Comparison of ENCODE assay signal across 27 cellular contexts in the genomic region with DNA sequence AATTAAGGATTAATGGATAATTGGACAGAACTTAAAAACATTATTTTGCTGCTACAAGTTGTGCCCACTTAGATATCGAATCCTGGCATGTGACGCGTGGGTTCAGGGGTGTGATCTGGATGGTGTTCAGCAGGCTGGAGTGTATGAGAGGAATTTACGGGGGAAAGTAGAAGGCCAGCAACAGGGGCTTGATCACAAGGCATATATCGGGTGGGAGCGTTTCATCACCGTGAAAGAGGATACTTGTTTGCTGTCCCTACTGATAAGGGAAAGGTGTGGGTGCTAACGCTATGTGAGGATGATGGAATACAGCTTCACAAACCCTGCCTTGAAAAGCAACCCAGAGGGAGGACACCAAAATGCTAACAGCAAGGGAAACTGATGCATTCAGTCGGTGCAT. TPM values are rescaled to one million over a fixed set of nuclear protein-coding genes. Genes with fewer than 3 reads are reported as not detected.
"Had no signal": no experiment of that assay in that cellular context is flagged by ENCODE, and none has a peak within 500 bp of the region (broad histone marks: within the 10 kb centered on the region; RNA-seq: fewer than 3 reads in every experiment).

No MANE protein-coding gene starts in this region.

- H3K27me3 ChIP-seq: ovary, right lobe of liver, vagina had no signal

- H3K36me3 Mint-ChIP-seq: immature natural killer cell; stimulated activated memory B cell treated with anti-CD40 and anti-IgM and Interleukin-4, amounts not matched to agents 10 μg/mL and 1 μg/mL and 100 μg/mL, for 72 hours; type B pancreatic cell had no signal

- H3K9me3 Mint-ChIP-seq: immature natural killer cell; naive thymus-derived CD8-positive, alpha-beta T cell; nephron; stimulated activated naive CD8-positive, alpha-beta T cell treated with anti-CD3 and anti-CD28 coated beads, Interleukin-15, amount 100 ng/mL, for 72 hours; type B pancreatic cell had no signal

- H3K4me3 ChIP-seq: left lung, lower lobe of right lung, ovary, right atrium auricular region, right lobe of liver, smooth muscle cell, tibial nerve, vagina had no signal

- H3K9me3 ChIP-seq: left lung, lower lobe of right lung, ovary, right atrium auricular region, right lobe of liver, tibial nerve, vagina had no signal

- DNase-seq: hypothalamus; immature natural killer cell; kidney; left colon; left lung; lower lobe of right lung; mammary epithelial cell; mesenchymal stem cell; naive thymus-derived CD8-positive, alpha-beta T cell; nucleus accumbens; ovary; right lobe of liver; stimulated activated CD4-positive, alpha-beta T cell treated with anti-CD3 and anti-CD28 coated beads, Interleukin-1b, Interleukin-23, amount 100 ng/mL, for 48 hours; stimulated activated CD4-positive, alpha-beta T cell treated with anti-CD3 and anti-CD28 coated beads, Interleukin-2, amount 100 ng/mL, for 48 hours; stimulated activated CD4-positive, alpha-beta T cell treated with anti-CD3 and anti-CD28 coated beads, Interleukin-4, amount 100 ng/mL, for 4 hours; stimulated activated CD8-positive, alpha-beta memory T cell treated with anti-CD3 and anti-CD28 coated beads, Interleukin-4, amount 100 ng/mL, for 48 hours; stimulated activated naive CD4-positive, alpha-beta T cell treated with Interleukin-2 at 50 U/mL for 16 hours; stimulated activated naive CD8-positive, alpha-beta T cell treated with anti-CD3 and anti-CD28 coated beads, Interleukin-15, amount 100 ng/mL, for 72 hours; substantia nigra had no signal

- H3K36me3 ChIP-seq: left lung, lower lobe of right lung, ovary, right atrium auricular region, right lobe of liver, vagina had no signal

- ATAC-seq: left colon; left lung; lower lobe of right lung; naive thymus-derived CD8-positive, alpha-beta T cell; right lobe of liver; stimulated activated memory B cell treated with anti-CD40 and anti-IgM and Interleukin-4, amounts not matched to agents 10 μg/mL and 1 μg/mL and 100 μg/mL, for 72 hours; stimulated activated naive CD8-positive, alpha-beta T cell treated with anti-CD3 and anti-CD28 coated beads, Interleukin-15, amount 100 ng/mL, for 72 hours had no signal

- H3K27ac ChIP-seq: left lung, lower lobe of right lung, ovary, right atrium auricular region, right lobe of liver, tibial nerve, vagina had no signal

- H3K27ac Mint-ChIP-seq: immature natural killer cell; naive thymus-derived CD8-positive, alpha-beta T cell; progenitor cell of endocrine pancreas; stimulated activated memory B cell treated with anti-CD40 and anti-IgM and Interleukin-4, amounts not matched to agents 10 μg/mL and 1 μg/mL and 100 μg/mL, for 72 hours; stimulated activated naive CD8-positive, alpha-beta T cell treated with anti-CD3 and anti-CD28 coated beads, Interleukin-15, amount 100 ng/mL, for 72 hours; type B pancreatic cell had no signal

- H3K4me1 ChIP-seq: left lung, right lobe of liver had no signal

- H3K4me1 Mint-ChIP-seq: immature natural killer cell; stimulated activated memory B cell treated with anti-CD40 and anti-IgM and Interleukin-4, amounts not matched to agents 10 μg/mL and 1 μg/mL and 100 μg/mL, for 72 hours had no signal

- H3K4me3 Mint-ChIP-seq: stimulated activated memory B cell treated with anti-CD40 and anti-IgM and Interleukin-4, amounts not matched to agents 10 μg/mL and 1 μg/mL and 100 μg/mL, for 72 hours; stimulated activated naive CD8-positive, alpha-beta T cell treated with anti-CD3 and anti-CD28 coated beads, Interleukin-15, amount 100 ng/mL, for 72 hours had no signal

- H3K4me2 ChIP-seq: smooth muscle cell had no signal

RNA-seq across cellular contexts. Expression of gene HHIPL1, which starts 13.3 kb away (rescaled TPM):
- polyA plus RNA-seq: immature natural killer cell; naive thymus-derived CD8-positive, alpha-beta T cell had no signal

RNA-seq across cellular contexts. Expression of gene CYP46A1, which starts 25.9 kb away (rescaled TPM):
- total RNA-seq: mammary epithelial cell had no signal
- polyA plus RNA-seq: immature natural killer cell, mammary epithelial cell had no signal
